13 cellular contexts compared by ENCODE assay signal in genomic region chr11:67432655-67433349, GRCh38. TPM values are rescaled to one million over a fixed set of nuclear protein-coding genes. Genes with fewer than 3 reads are reported as not detected.
DNase-seq lines count a peak whose midpoint lies in the region; ATAC-seq and TF ChIP-seq lines count a peak whose summit lies in the region.
"Had no signal": no experiment of that assay in that cellular context is flagged by ENCODE, and none has a peak within 500 bp of the region (broad histone marks: within the 10 kb centered on the region; RNA-seq: fewer than 3 reads in every experiment).

No MANE protein-coding gene starts in this region.

- no peaks in the 10 kb centered on the region for H3K9me3 Mint-ChIP-seq in CD8-positive, alpha-beta memory T cell
- H3K9me3 Mint-ChIP-seq in effector memory CD8-positive, alpha-beta T cell, result no peaks in the 10 kb centered on the region

- POLR2A ChIA-PET in CD8-positive, alpha-beta memory T cell (lab: Charles Lee), result interaction anchor here (0.5 to 10.1 kb wide), 7 partner anchors 11 to 59 kb away, joined by 3 to 203 read pairs (median 5); partner anchors contain the start of genes PPP1CA and TBC1D10C

- H3K4me3 Mint-ChIP-seq in CD8-positive, alpha-beta memory T cell, result peak overlapping the region in 4 of 7 donors; percentile 54 to 81 (median 56)
- H3K4me3 Mint-ChIP-seq in effector memory CD8-positive, alpha-beta T cell, result peak overlapping the region; percentile 98 to 99

- peaks cover 62% of the 10 kb centered on the region for H3K4me1 ChIP-seq in CD8-positive, alpha-beta memory T cell (ENCODE audit: insufficient read depth, low read length)
- H3K4me1 ChIP-seq in stomach, result peaks cover 13 to 60% (median 42%) of the 10 kb centered on the region in 4 donors

- H3K4me3 ChIP-seq in CD8-positive, alpha-beta memory T cell (ENCODE audit: low read length), result no peak overlapping the region
- H3K4me3 ChIP-seq in NB4 (ENCODE audit: low read depth, low read length) (no peak overlapping the region), stomach (no peak overlapping the region)
- H3K4me3 ChIP-seq: tibial artery had no signal

- TF ChIP-seq POLR2A in NB4 (IDR thresholded peaks at IDR 0.05; ENCODE audit: extremely low read depth, insufficient read length) (no peak), stomach (IDR thresholded peaks at IDR 0.05) (no peak)

- peaks cover 0 to 67% (median 6%) of the 10 kb centered on the region in 3 donors for H3K36me3 Mint-ChIP-seq in CD8-positive, alpha-beta memory T cell
- H3K36me3 Mint-ChIP-seq in effector memory CD8-positive, alpha-beta T cell (ENCODE audit: insufficient read depth), result peaks cover 75% of the 10 kb centered on the region

- CTCF ChIA-PET in CD8-positive, alpha-beta memory T cell (lab: Charles Lee), result interaction anchor here (0.9 to 4.5 kb wide), 7 partner anchors 20 to 72 kb away, joined by 3 to 23 read pairs (median 3); partner anchors contain the start of genes AIP, PPP1CA, RAD9A and TBC1D10C

- no peak for TF ChIP-seq CTCF in NB4 (IDR thresholded peaks at IDR 0.05; ENCODE audit: low read depth, low read length)
- TF ChIP-seq CTCF in stomach (IDR thresholded peaks at IDR 0.05), result no peak

- no peak for ATAC-seq in effector memory CD8-positive, alpha-beta T cell (replicated peaks)
- no peak for ATAC-seq in GM19324 (IDR thresholded peaks at IDR 0.05; ENCODE audit: low FRiP score, unreplicated experiment)

- no peak overlapping the region for H3K27ac ChIP-seq in CD8-positive, alpha-beta memory T cell (ENCODE audit: low read depth, low read length)
- no peak overlapping the region for H3K27ac ChIP-seq in stomach
- H3K27ac ChIP-seq: neutrophil, tibial artery had no signal

- DNase-seq in CD8-positive, alpha-beta memory T cell, result no peak
- peak; percentile 45 for DNase-seq in NB4 (ENCODE audit: low read depth)
- DNase-seq in effector memory CD8-positive, alpha-beta T cell, result no peak
- no peak for DNase-seq in stomach
- DNase-seq: activated CD4-positive, alpha-beta T cell treated with anti-CD3 and anti-CD28 coated beads for 48 hours; amniotic stem cell; COR-L47; MV-4-11; NCI-H2171 treated with DMSO at 0.1 percent for 48 hours; tibial artery had no signal

- H3K4me1 Mint-ChIP-seq in CD8-positive, alpha-beta memory T cell, result peaks cover 37 to 83% (median 40%) of the 10 kb centered on the region in 3 donors
- H3K4me1 Mint-ChIP-seq in effector memory CD8-positive, alpha-beta T cell (ENCODE audit: low read depth in 2 of 2), result peaks cover 45 to 57% of the 10 kb centered on the region in 2 donors

- WGBS in stomach, 5 donors, result 84 to 90% (median 87%) methylated on average over 16 to 22 of the region's 22 CpGs

- no peak for TF ChIP-seq EP300 in stomach (IDR thresholded peaks at IDR 0.05)

- peaks cover 25% of the 10 kb centered on the region for H3K36me3 ChIP-seq in CD8-positive, alpha-beta memory T cell (ENCODE audit: insufficient read depth, low read length)
- H3K36me3 ChIP-seq in stomach, result peaks cover 45 to 83% (median 76%) of the 10 kb centered on the region in 4 donors

- peak overlapping the region in 6 of 8 donors; percentile 71 to 97 (median 80) for H3K27ac Mint-ChIP-seq in CD8-positive, alpha-beta memory T cell
- peak overlapping the region; percentile 85 to 97 for H3K27ac Mint-ChIP-seq in effector memory CD8-positive, alpha-beta T cell

- peaks cover 0 to 3% of the 10 kb centered on the region in 2 donors for H3K27me3 Mint-ChIP-seq in CD8-positive, alpha-beta memory T cell
- H3K27me3 Mint-ChIP-seq in effector memory CD8-positive, alpha-beta T cell, result no peaks in the 10 kb centered on the region

- H3K9me3 ChIP-seq in CD8-positive, alpha-beta memory T cell (ENCODE audit: low read length), result no peaks in the 10 kb centered on the region
- H3K9me3 ChIP-seq in stomach, result no peaks in the 10 kb centered on the region
- H3K9me3 ChIP-seq: neutrophil, tibial artery had no signal

- H3K27me3 ChIP-seq in CD8-positive, alpha-beta memory T cell (ENCODE audit: insufficient read depth, low read length, poor library complexity, severe bottlenecking), result no peaks in the 10 kb centered on the region
- no peaks in the 10 kb centered on the region for H3K27me3 ChIP-seq in stomach
- H3K27me3 ChIP-seq: neutrophil, tibial artery had no signal

- intact Hi-C loops in stomach (cut with DNase I; ENCODE audit: low total_unique reads), result loop anchor here (10.0 kb wide), 1 partner anchor 72 kb away; the partner anchor contains the start of genes CDK2AP2 and PITPNM1

RNA-seq across cellular contexts. Expression of gene RPS6KB2, which starts 4.5 kb away (rescaled TPM):
- 10 to 100 TPM; 86.0 to 88.4 TPM for total RNA-seq in CD8-positive, alpha-beta memory T cell
- polyA plus RNA-seq in CD8-positive, alpha-beta memory T cell, result 54.0 TPM
- 100 to 1,000 TPM in 2 of 5 donors, 10 to 100 TPM in 3; 29.7 to 434 (median 82.3) TPM for total RNA-seq in stomach
- 10 to 100 TPM; 49.3 to 74.1 (median 68.9) TPM for polyA plus RNA-seq in stomach

RNA-seq across cellular contexts. Expression of gene PTPRCAP, which starts 4.7 kb away (rescaled TPM):
- total RNA-seq in CD8-positive, alpha-beta memory T cell, result 100 to 1,000 TPM; 145 to 163 TPM
- polyA plus RNA-seq in CD8-positive, alpha-beta memory T cell, result 1,075 TPM
- 10 to 100 TPM in 1 of 5 donors, 1 to 10 TPM in 2, not detected in 2; 1.7 to 15.2 (median 3.5) TPM for total RNA-seq in stomach
- polyA plus RNA-seq in stomach, result 10 to 100 TPM in 2 of 3 donors, 1 to 10 TPM in 1; 4.5 to 25.3 (median 20.2) TPM

RNA-seq across cellular contexts. Expression of gene CORO1B, which starts 10.5 kb away (rescaled TPM):
- total RNA-seq in CD8-positive, alpha-beta memory T cell, result 10 to 100 TPM; 90.3 to 92.8 TPM
- 12.2 TPM for polyA plus RNA-seq in CD8-positive, alpha-beta memory T cell
- total RNA-seq in stomach, result 100 to 1,000 TPM in 2 of 5 donors, 10 to 100 TPM in 3; 48.3 to 160 (median 82.2) TPM
- 100 to 1,000 TPM in 2 of 3 donors, 10 to 100 TPM in 1; 84.4 to 125 (median 104) TPM for polyA plus RNA-seq in stomach

RNA-seq across cellular contexts. Expression of gene CARNS1, which starts 17.3 kb away (rescaled TPM):
- 1 to 10 TPM; 2.0 to 2.7 TPM for total RNA-seq in CD8-positive, alpha-beta memory T cell
- 1.8 TPM for polyA plus RNA-seq in CD8-positive, alpha-beta memory T cell
- 10 to 100 TPM in 3 of 5 donors, 1 to 10 TPM in 1, under 1 TPM in 1; 0.29 to 33.3 (median 15.4) TPM for total RNA-seq in stomach
- 1 to 10 TPM in 2 of 3 donors, under 1 TPM in 1; 0.88 to 3.4 (median 2.4) TPM for polyA plus RNA-seq in stomach

RNA-seq across cellular contexts. Expression of gene GPR152, which starts 19.7 kb away (rescaled TPM):
- total RNA-seq in CD8-positive, alpha-beta memory T cell, result not detected
- 0.87 TPM for polyA plus RNA-seq in CD8-positive, alpha-beta memory T cell
- total RNA-seq in stomach, result not detected
- not detected for polyA plus RNA-seq in stomach
- total RNA-seq: liver had no signal
- polyA plus RNA-seq: liver had no signal

Comparison
In these comparisons a context has a peak if more than half of its experiments do, and no peak if none do; other contexts are left out.
1. RNA of gene PTPRCAP, which starts 4.7 kb away (total RNA-seq): 145 to 163 TPM in CD8-positive, alpha-beta memory T cell; 1.7 to 15.2 TPM in stomach; every median in the first group is over 4 times any median in the second.